ENCODE assay signal across 14 cellular contexts in genomic region chr1:183757061-183757460, GRCh38. TPM values are rescaled to one million over a fixed set of nuclear protein-coding genes. Genes with fewer than 3 reads are reported as not detected.
DNase-seq lines count a peak whose midpoint lies in the region; TF ChIP-seq lines count a peak whose summit lies in the region.
"Had no signal": no experiment of that assay in that cellular context is flagged by ENCODE, and none has a peak within 500 bp of the region (broad histone marks: within the 10 kb centered on the region; RNA-seq: fewer than 3 reads in every experiment).

No MANE protein-coding gene starts in this region.

- H3K4me1 Mint-ChIP-seq in osteocyte (ENCODE audit: unreplicated experiment): peaks cover 16% of the 10 kb centered on the region
- H3K4me1 Mint-ChIP-seq: stimulated activated naive CD8-positive, alpha-beta T cell treated with anti-CD3 and anti-CD28 coated beads, Interleukin-15, amount 100 ng/mL, for 72 hours had no signal

- H3K27ac Mint-ChIP-seq in osteocyte (ENCODE audit: unreplicated experiment): peak overlapping the region; percentile 48
- H3K27ac Mint-ChIP-seq: stimulated activated naive CD8-positive, alpha-beta T cell treated with anti-CD3 and anti-CD28 coated beads, Interleukin-15, amount 100 ng/mL, for 72 hours had no signal

- intact Hi-C loops in dorsolateral prefrontal cortex (cut with DNase I): no loop called here

- no peak overlapping the region for H3K27ac ChIP-seq in RWPE1
- H3K27ac ChIP-seq in dorsolateral prefrontal cortex: no peak overlapping the region
- H3K27ac ChIP-seq: coronary artery, prostate gland had no signal

- H3K4me3 ChIP-seq in dorsolateral prefrontal cortex: no peak overlapping the region
- H3K4me3 ChIP-seq: coronary artery, prostate gland had no signal

- H3K27me3 Mint-ChIP-seq in osteocyte (ENCODE audit: unreplicated experiment): no peaks in the 10 kb centered on the region
- H3K27me3 Mint-ChIP-seq: stimulated activated naive CD8-positive, alpha-beta T cell treated with anti-CD3 and anti-CD28 coated beads, Interleukin-15, amount 100 ng/mL, for 72 hours had no signal

- POLR2A ChIA-PET in RWPE1 (lab: Yijun Ruan, JAX; ENCODE audit: low non-redundant PET): no interaction called here
- POLR2A ChIA-PET in HEK293T (lab: Yijun Ruan, JAX): no interaction called here

- TF ChIP-seq CTCF in RWPE1 (conservative IDR thresholded peaks at IDR 0.05; ENCODE audit: low read depth): no peak
- TF ChIP-seq CTCF in osteocyte (IDR thresholded peaks at IDR 0.05): no peak
- no peak for TF ChIP-seq CTCF in dorsolateral prefrontal cortex (IDR thresholded peaks at IDR 0.05 in 54 of 56, conservative IDR thresholded peaks at IDR 0.05 in 2 of 56; ENCODE audit: low read depth in 1 of 56, partially characterized antibody in 56 of 56)

- peaks cover 10% of the 10 kb centered on the region for H3K36me3 Mint-ChIP-seq in osteocyte (ENCODE audit: unreplicated experiment)

- CTCF ChIA-PET in RWPE1 (lab: Yijun Ruan, JAX) (no interaction called here), HEK293T (lab: Yijun Ruan, JAX) (interaction anchor here (0.7 kb wide), 1 partner anchor 39 kb away, joined by 3 read pairs; no protein-coding TSS in a partner anchor)

- peaks cover 21% of the 10 kb centered on the region for H3K9me3 Mint-ChIP-seq in osteocyte (ENCODE audit: unreplicated experiment)

- H3K4me3 Mint-ChIP-seq in osteocyte (ENCODE audit: unreplicated experiment): no peak overlapping the region
- H3K4me3 Mint-ChIP-seq: stimulated activated naive CD8-positive, alpha-beta T cell treated with anti-CD3 and anti-CD28 coated beads, Interleukin-15, amount 100 ng/mL, for 72 hours had no signal

- DNase-seq in EL (peak; percentile 92), RWPE1 (ENCODE audit: low spot score) (peak; percentile 24), fibroblast of gingiva (ENCODE audit: low read depth) (peak; percentile 58), osteocyte (ENCODE audit: extremely low spot score, unreplicated experiment) (no peak), mucosa of gallbladder (ENCODE audit: low spot score) (no peak), HEK293T (ENCODE audit: extremely low spot score) (no peak), medulla oblongata (ENCODE audit: extremely low spot score) (no peak), dorsolateral prefrontal cortex (no peak)
- DNase-seq: activated CD4-positive, alpha-beta T cell treated with anti-CD3 and anti-CD28 coated beads, Interleukin-2, amount 50 U/mL, for 48 hours; activated naive CD4-positive, alpha-beta T cell; stimulated activated CD4-positive, alpha-beta T cell treated with anti-CD3 and anti-CD28 coated beads, Interleukin-4, amount 100 ng/mL, for 4 hours; stimulated activated naive CD8-positive, alpha-beta T cell treated with anti-CD3 and anti-CD28 coated beads, Interleukin-15, amount 100 ng/mL, for 72 hours had no signal

- no peaks in the 10 kb centered on the region for H3K27me3 ChIP-seq in dorsolateral prefrontal cortex

TF ChIP-seq in HEK293T, 16 proteins besides CTCF, POLR2A, EP300 and RAD21:
- TF ChIP-seq ARNT (IDR thresholded peaks at IDR 0.05): no peak
- no peak for TF ChIP-seq PKNOX1 (IDR thresholded peaks at IDR 0.05)

RNA-seq across cellular contexts. Expression of gene RGL1, which starts 47.9 kb away (rescaled TPM):
- total RNA-seq in osteocyte (68.1 and 69.4 TPM in 2 replicates), mucosa of gallbladder (13.1 TPM), dorsolateral prefrontal cortex (100 to 1,000 TPM in 1 of 120 experiments, 10 to 100 TPM in 119; 50.4 to 101 (median 62.6) TPM)

Comparison
In these comparisons a context has a peak if more than half of its experiments do, and no peak if none do; other contexts are left out.
1. DNase-seq: peak in EL (single experiment), RWPE1 (single experiment) and fibroblast of gingiva (single experiment); none in osteocyte (single experiment), mucosa of gallbladder (single experiment), HEK293T (single experiment), medulla oblongata (single experiment) and dorsolateral prefrontal cortex (0 of 10).